17 cellular contexts compared by ENCODE assay signal in the genomic region with DNA sequence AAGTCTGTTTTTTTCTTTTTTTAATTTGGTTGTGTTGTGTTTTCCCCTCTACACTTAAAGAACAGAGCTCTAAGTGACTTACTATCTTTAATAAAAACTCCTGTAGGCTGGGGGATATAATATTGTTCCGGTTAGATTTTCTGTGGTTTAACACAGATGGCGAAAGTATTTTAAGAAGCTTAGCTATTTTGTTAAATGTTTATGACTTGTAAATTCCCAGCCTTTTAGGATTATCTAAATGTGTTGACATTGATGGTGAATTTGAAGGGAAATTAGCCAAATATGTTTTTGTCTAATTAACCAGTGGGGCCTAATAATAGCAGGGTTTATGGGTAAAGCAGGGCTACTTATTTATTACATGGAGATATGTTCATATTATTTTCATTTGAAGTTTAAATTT.
DNase-seq lines count a peak whose midpoint lies in the region; ATAC-seq and TF ChIP-seq lines count a peak whose summit lies in the region.
"Had no signal": no experiment of that assay in that cellular context is flagged by ENCODE, and none has a peak within 500 bp of the region (broad histone marks: within the 10 kb centered on the region; RNA-seq: fewer than 3 reads in every experiment).

No MANE protein-coding gene starts in this region.

- no peak overlapping the region for H3K23ac ChIP-seq in IMR-90 (ENCODE audit: low read depth, low read length)

- H3K4ac ChIP-seq in IMR-90 (ENCODE audit: low read depth, low read length): no peak overlapping the region; the same call in 1 of the 2 replicates

- no peak for TF ChIP-seq RAD21 in IMR-90 (IDR thresholded peaks at IDR 0.05; ENCODE audit: low read length)

- peaks cover 2% of the 10 kb centered on the region; the same call in 1 of the 2 replicates for H3K9me3 ChIP-seq in IMR-90 (ENCODE audit: control insufficient read depth, insufficient read depth, low read length)
- H3K9me3 ChIP-seq in A673 (ENCODE audit: low read depth, low read length, poor library complexity, severe bottlenecking): no peaks in the 10 kb centered on the region
- H3K9me3 ChIP-seq in lower lobe of right lung: peaks cover 13% of the 10 kb centered on the region

- no peak overlapping the region for H2AK9ac ChIP-seq in IMR-90 (replicated peaks; ENCODE audit: low read depth, low read length, poor library complexity)

- BruUV-seq in IMR-90 (replicated peaks; lab: Mats Ljungman, UMichigan) (no TSS peak), A673 (replicated peaks; lab: Mats Ljungman, UMichigan) (no TSS peak)

- H3K36me3 ChIP-seq in IMR-90 (ENCODE audit: control insufficient read depth, insufficient read depth, low read length): no peaks in the 10 kb centered on the region
- H3K36me3 ChIP-seq in A673 (ENCODE audit: insufficient read depth, low read length, poor library complexity, severe bottlenecking): no peaks in the 10 kb centered on the region
- no peaks in the 10 kb centered on the region for H3K36me3 ChIP-seq in lower lobe of right lung

- H2AFZ ChIP-seq in IMR-90 (replicated peaks; ENCODE audit: low read length, poor library complexity): no peak overlapping the region

- in situ Hi-C loops in IMR-90 (cut with MboI; ENCODE audit: low sequenced_read_pairs): no loop called here
- in situ Hi-C loops in astrocyte of the spinal cord (cut with HindIII; ENCODE audit: low sequenced_read_pairs): no loop called here

- H3K14ac ChIP-seq in IMR-90 (replicated peaks; ENCODE audit: low read depth, low read length): no peak overlapping the region

- H4K5ac ChIP-seq in IMR-90 (ENCODE audit: low read depth, low read length): no peak overlapping the region

- no peak overlapping the region for H2BK120ac ChIP-seq in IMR-90 (ENCODE audit: low read depth, low read length)

- no peaks in the 10 kb centered on the region for H3K9me1 ChIP-seq in IMR-90 (ENCODE audit: insufficient read depth, low read length)

- H4K8ac ChIP-seq in IMR-90 (ENCODE audit: low read depth in 2 of 2, low read length in 2 of 2): no peak overlapping the region

- no peak for TF ChIP-seq POLR2A in IMR-90 (IDR thresholded peaks at IDR 0.05; ENCODE audit: low read depth, low read length)

- ATAC-seq in IMR-90 (ENCODE audit: low read depth): peak; percentile 80
- no peak for ATAC-seq in HG03432 (IDR thresholded peaks at IDR 0.05; ENCODE audit: unreplicated experiment)
- no peak for ATAC-seq in lower lobe of right lung

- H3K27ac ChIP-seq in IMR-90 (ENCODE audit: insufficient read depth, low read length) (no peak overlapping the region), A673 (ENCODE audit: low read depth, low read length, poor library complexity, severe bottlenecking) (no peak overlapping the region), lower lobe of right lung (no peak overlapping the region)

- no peak overlapping the region for H3K4me2 ChIP-seq in IMR-90 (ENCODE audit: low read depth, low read length)

- no peaks in the 10 kb centered on the region for H4K20me1 ChIP-seq in IMR-90 (ENCODE audit: insufficient read depth, low read length)

- H2BK20ac ChIP-seq in IMR-90 (ENCODE audit: low read depth, low read length): no peak overlapping the region

- POLR2A ChIA-PET in IMR-90 (lab: Charles Lee; ENCODE audit: unreplicated experiment): interaction anchor here (0.6 kb wide), 1 partner anchor 127 kb away, joined by 5 read pairs; no protein-coding TSS in a partner anchor
- POLR2A ChIA-PET in A673 (lab: Charles Lee; ENCODE audit: low non-redundant PET): no interaction called here

- H3K27me3 ChIP-seq in IMR-90 (ENCODE audit: control insufficient read depth, insufficient read depth, low read length) (no peaks in the 10 kb centered on the region), A673 (replicated peaks; ENCODE audit: insufficient read depth, low read depth, low read length, poor library complexity) (no peaks in the 10 kb centered on the region), lower lobe of right lung (ENCODE audit: low read depth) (no peaks in the 10 kb centered on the region)

- no peak overlapping the region for H3K9ac ChIP-seq in IMR-90 (ENCODE audit: low read depth, low read length)

- H3K4me3 ChIP-seq in AG10803 (ENCODE audit: low read length): no peak overlapping the region
- H3K4me3 ChIP-seq in IMR-90 (ENCODE audit: insufficient read depth, low read depth, low read length): no peak overlapping the region
- no peak overlapping the region for H3K4me3 ChIP-seq in astrocyte of the spinal cord (ENCODE audit: low read depth, low read length)
- H3K4me3 ChIP-seq in A673 (ENCODE audit: low read depth, low read length, poor library complexity, severe bottlenecking): no peak overlapping the region
- no peak overlapping the region for H3K4me3 ChIP-seq in lower lobe of right lung

- no peak for TF ChIP-seq CTCF in AG10803 (conservative IDR thresholded peaks at IDR 0.05; ENCODE audit: low read length)
- no peak for TF ChIP-seq CTCF in IMR-90 (conservative IDR thresholded peaks at IDR 0.05; ENCODE audit: low read depth, low read length)
- TF ChIP-seq CTCF in astrocyte of the spinal cord (IDR thresholded peaks at IDR 0.05; ENCODE audit: low read depth, low read length): no peak
- no peak for TF ChIP-seq CTCF in A673 (conservative IDR thresholded peaks at IDR 0.05; ENCODE audit: low read depth, low read length)
- no peak for TF ChIP-seq CTCF in lower lobe of right lung (IDR thresholded peaks at IDR 0.05)

- intact Hi-C loops in IMR-90 (cut with micrococcal nuclease) (no loop called here), A673 (cut with micrococcal nuclease; ENCODE audit: unreplicated experiment) (no loop called here), lower lobe of right lung (cut with DNase I) (no loop called here)

- H3K4me1 ChIP-seq in IMR-90 (ENCODE audit: control insufficient read depth, insufficient read depth, low read length) (peaks cover 6% of the 10 kb centered on the region), A673 (ENCODE audit: insufficient read depth, low read length, poor library complexity, severe bottlenecking) (no peaks in the 10 kb centered on the region), lower lobe of right lung (no peaks in the 10 kb centered on the region)

- H3K56ac ChIP-seq in IMR-90 (ENCODE audit: extremely low read depth, insufficient read depth, low read length): no peak overlapping the region

- no peaks in the 10 kb centered on the region for H3K79me1 ChIP-seq in IMR-90 (ENCODE audit: low read depth in 1 of 2, low read length in 2 of 2)

- H2AK5ac ChIP-seq in IMR-90 (ENCODE audit: low read depth, low read length): no peak overlapping the region

- peak; percentile 73 for DNase-seq in AG10803 (ENCODE audit: low read depth)
- peak; percentile 58 for DNase-seq in IMR-90
- DNase-seq in astrocyte of the spinal cord (ENCODE audit: low read depth, low spot score): peak; percentile 25
- DNase-seq in non-pigmented ciliary epithelial cell (ENCODE audit: low read depth): peak; percentile 28
- DNase-seq in A673 (ENCODE audit: low spot score): no peak
- DNase-seq in OCI-M2 (lab: John Stamatoyannopoulos, UW; ENCODE audit: unreplicated experiment): no peak
- no peak for DNase-seq in lower lobe of right lung
- DNase-seq: CD4-positive, alpha-beta memory T cell; DMS79 treated with DMSO at 0.1 percent for 48 hours; GF-D8; H7; Karpas-422; NCI-H187 treated with DMSO at 0.1 percent for 48 hours; NCI-H446 treated with DMSO at 0.1 percent for 48 hours; NCI-H748 treated with DMSO at 0.1 percent for 48 hours; Right ventricle myocardium superior had no signal

- H2BK15ac ChIP-seq in IMR-90 (ENCODE audit: low read depth, low read length): no peak overlapping the region

- no CpG with 5 or more reads among the region's 2 CpGs for WGBS in IMR-90 (ENCODE audit: extremely low coverage in 2 of 2, insufficient read length in 1 of 2), 2 experiments

- H2BK5ac ChIP-seq in IMR-90 (ENCODE audit: low read depth, low read length, poor library complexity, severe bottlenecking): peak overlapping the region; percentile 32

- CTCF ChIA-PET in IMR-90 (lab: Yijun Ruan, JAX) (no interaction called here), A673 (lab: Charles Lee) (no interaction called here)

- peak overlapping the region; percentile 84; the same call in 1 of the 2 replicates for H3K18ac ChIP-seq in IMR-90 (ENCODE audit: low read depth, low read length)

- dilution Hi-C loops in IMR-90 (cut with HindIII; ENCODE audit: low sequenced_read_pairs, unreplicated experiment): no loop called here

- no peak overlapping the region for H4K91ac ChIP-seq in IMR-90 (ENCODE audit: insufficient read depth, low read depth, low read length)

TF ChIP-seq in IMR-90, 13 proteins besides CTCF, POLR2A, EP300 and RAD21:
- no peak for TF ChIP-seq BHLHE40 (IDR thresholded peaks at IDR 0.05; ENCODE audit: low read depth, low read length)
- TF ChIP-seq NFE2L2 (IDR thresholded peaks at IDR 0.05; ENCODE audit: low read depth, low read length): no peak
- no peak for TF ChIP-seq SMC3 (IDR thresholded peaks at IDR 0.05; ENCODE audit: low read depth, low read length)
- TF ChIP-seq, protein P1, sequence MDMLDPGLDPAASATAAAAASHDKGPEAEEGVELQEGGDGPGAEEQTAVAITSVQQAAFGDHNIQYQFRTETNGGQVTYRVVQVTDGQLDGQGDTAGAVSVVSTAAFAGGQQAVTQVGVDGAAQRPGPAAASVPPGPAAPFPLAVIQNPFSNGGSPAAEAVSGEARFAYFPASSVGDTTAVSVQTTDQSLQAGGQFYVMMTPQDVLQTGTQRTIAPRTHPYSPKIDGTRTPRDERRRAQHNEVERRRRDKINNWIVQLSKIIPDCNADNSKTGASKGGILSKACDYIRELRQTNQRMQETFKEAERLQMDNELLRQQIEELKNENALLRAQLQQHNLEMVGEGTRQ (IDR thresholded peaks at IDR 0.05; ENCODE audit: low read depth, low read length): no peak
- no peak for TF ChIP-seq MAZ (IDR thresholded peaks at IDR 0.05; ENCODE audit: borderline replicate concordance, low read depth, low read length)
- no peak for TF ChIP-seq MAFK (IDR thresholded peaks at IDR 0.05; ENCODE audit: low read depth, low read length)
- TF ChIP-seq CEBPB (IDR thresholded peaks at IDR 0.05; ENCODE audit: low read depth, low read length): no peak
- no peak for TF ChIP-seq RCOR1 (IDR thresholded peaks at IDR 0.05; ENCODE audit: insufficient replicate concordance, low read length)
- TF ChIP-seq FOS (IDR thresholded peaks at IDR 0.05; ENCODE audit: low read depth, low read length): no peak
- no peak for TF ChIP-seq MXI1 (IDR thresholded peaks at IDR 0.05; ENCODE audit: borderline replicate concordance, low read depth, low read length)
- TF ChIP-seq, protein P2, sequence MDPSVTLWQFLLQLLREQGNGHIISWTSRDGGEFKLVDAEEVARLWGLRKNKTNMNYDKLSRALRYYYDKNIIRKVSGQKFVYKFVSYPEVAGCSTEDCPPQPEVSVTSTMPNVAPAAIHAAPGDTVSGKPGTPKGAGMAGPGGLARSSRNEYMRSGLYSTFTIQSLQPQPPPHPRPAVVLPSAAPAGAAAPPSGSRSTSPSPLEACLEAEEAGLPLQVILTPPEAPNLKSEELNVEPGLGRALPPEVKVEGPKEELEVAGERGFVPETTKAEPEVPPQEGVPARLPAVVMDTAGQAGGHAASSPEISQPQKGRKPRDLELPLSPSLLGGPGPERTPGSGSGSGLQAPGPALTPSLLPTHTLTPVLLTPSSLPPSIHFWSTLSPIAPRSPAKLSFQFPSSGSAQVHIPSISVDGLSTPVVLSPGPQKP (IDR thresholded peaks at IDR 0.05; ENCODE audit: borderline replicate concordance, low read depth, low read length): no peak

Comparison
In these comparisons a context has a peak if more than half of its experiments do, and no peak if none do; other contexts are left out.
1. DNase-seq: peak in AG10803 (single experiment), IMR-90 (single experiment), astrocyte of the spinal cord (single experiment) and non-pigmented ciliary epithelial cell (single experiment); none in A673 (single experiment), OCI-M2 (single experiment) and lower lobe of right lung (single experiment).